ENCODE assay signal across 24 cellular contexts in the genomic region with DNA sequence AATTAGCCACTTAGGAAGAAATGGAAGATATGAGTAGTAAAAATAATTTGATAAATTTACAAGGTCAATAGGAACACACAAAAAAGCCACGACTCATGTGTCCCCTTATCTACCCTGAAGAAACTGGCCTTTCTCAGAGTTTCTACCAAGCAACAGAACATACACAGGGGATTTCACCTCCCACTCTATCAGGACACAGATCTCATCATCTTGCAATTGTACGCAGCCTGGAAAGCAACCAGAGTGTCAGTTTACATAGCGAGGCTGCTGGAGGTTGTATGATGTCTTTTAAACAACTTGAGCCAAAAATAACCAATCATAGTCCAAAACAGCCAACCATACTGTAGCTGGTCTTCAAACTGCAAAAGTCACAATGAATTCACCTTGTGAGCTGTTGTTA.
DNase-seq lines count a peak whose midpoint lies in the region; TF ChIP-seq lines count a peak whose summit lies in the region.
"Had no signal": no experiment of that assay in that cellular context is flagged by ENCODE, and none has a peak within 500 bp of the region (broad histone marks: within the 10 kb centered on the region; RNA-seq: fewer than 3 reads in every experiment).

No MANE protein-coding gene starts in this region.

- no peak for TF ChIP-seq CTCF in nephron (IDR thresholded peaks at IDR 0.05; ENCODE audit: unreplicated experiment in 3 of 3)

- no peak for TF ChIP-seq POLR2A in erythroblast (IDR thresholded peaks at IDR 0.05; ENCODE audit: low read length)

- H3K9me3 Mint-ChIP-seq in nephron, result no peaks in the 10 kb centered on the region
- H3K9me3 Mint-ChIP-seq: brain; stimulated activated naive CD8-positive, alpha-beta T cell treated with anti-CD3 and anti-CD28 coated beads, Interleukin-15, amount 100 ng/mL, for 72 hours had no signal

- H3K4me3 Mint-ChIP-seq in nephron, result no peak overlapping the region
- H3K4me3 Mint-ChIP-seq: B cell; brain; stimulated activated naive CD8-positive, alpha-beta T cell treated with anti-CD3 and anti-CD28 coated beads, Interleukin-15, amount 100 ng/mL, for 72 hours had no signal

- H3K4me1 Mint-ChIP-seq in nephron, result peaks cover 28% of the 10 kb centered on the region
- H3K4me1 Mint-ChIP-seq: B cell; stimulated activated naive CD8-positive, alpha-beta T cell treated with anti-CD3 and anti-CD28 coated beads, Interleukin-15, amount 100 ng/mL, for 72 hours had no signal

- H3K27me3 Mint-ChIP-seq in nephron (ENCODE audit: low read depth), result no peaks in the 10 kb centered on the region

- H3K27ac Mint-ChIP-seq in nephron, result peak overlapping the region; percentile 3 to 44 (median 13)
- H3K27ac Mint-ChIP-seq: B cell; stimulated activated naive CD8-positive, alpha-beta T cell treated with anti-CD3 and anti-CD28 coated beads, Interleukin-15, amount 100 ng/mL, for 72 hours had no signal

- H3K36me3 Mint-ChIP-seq in nephron (ENCODE audit: low read depth), result no peaks in the 10 kb centered on the region
- H3K36me3 Mint-ChIP-seq: brain had no signal

- DNase-seq in DMS 273 (lab: John Stamatoyannopoulos, UW; ENCODE audit: unreplicated experiment), result peak; percentile 50
- peak; percentile 56 for DNase-seq in NCI-H2171 treated with DMSO at 0.1 percent for 48 hours (lab: John Stamatoyannopoulos, UW)
- DNase-seq in erythroblast (lab: John Stamatoyannopoulos, UW), result peak; percentile 11 to 48
- DNase-seq in NCI-H1436 treated with DMSO at 0.1 percent for 48 hours (lab: John Stamatoyannopoulos, UW), result no peak
- no peak for DNase-seq in HPDE6-E6E7 (ENCODE audit: extremely low spot score)
- DNase-seq in activated T-cell treated with anti-CD3 and anti-CD28 coated beads, Interleukin-2, amount 50 U/mL, for 48 hours, result no peak
- no peak for DNase-seq in NCI-H2196 treated with DMSO at 0.1 percent for 48 hours (lab: John Stamatoyannopoulos, UW; ENCODE audit: unreplicated experiment)
- DNase-seq: activated CD4-positive, alpha-beta T cell treated with anti-CD3 and anti-CD28 coated beads, Interleukin-2, amount 50 U/mL, for 48 hours; activated CD4-positive, CD25-positive, alpha-beta regulatory T cell; activated CD8-positive, alpha-beta memory T cell treated with anti-CD3 and anti-CD28 coated beads, Interleukin-2, amount 50 U/mL, for 48 hours; activated effector memory CD4-positive, alpha-beta T cell treated with Interleukin-2 at 50 U/mL for 16 hours; foreskin keratinocyte; hypothalamus; kidney; NCI-H1092 treated with DMSO at 0.1 percent for 48 hours; NCI-H2081 treated with DMSO at 0.1 percent for 48 hours; NCI-H69; retina; stimulated activated CD4-positive, alpha-beta T cell treated with anti-CD3 and anti-CD28 coated beads, Interleukin-12 subunit alpha, Interleukin-12 subunit beta, amount 100 ng/mL, for 4 hours; stimulated activated naive CD8-positive, alpha-beta T cell treated with anti-CD3 and anti-CD28 coated beads, Interleukin-15, amount 100 ng/mL, for 72 hours; SW 1271 had no signal

Comparison
In these comparisons a context has a peak if more than half of its experiments do, and no peak if none do; other contexts are left out.
1. DNase-seq: peak in DMS 273 (single experiment), NCI-H2171 treated with DMSO at 0.1 percent for 48 hours (single experiment) and erythroblast (2 of 2); none in NCI-H1436 treated with DMSO at 0.1 percent for 48 hours (single experiment), HPDE6-E6E7 (single experiment), activated T-cell treated with anti-CD3 and anti-CD28 coated beads, Interleukin-2, amount 50 U/mL, for 48 hours (0 of 2) and NCI-H2196 treated with DMSO at 0.1 percent for 48 hours (single experiment).